ENCODE assay signal across 23 cellular contexts in the genomic region with DNA sequence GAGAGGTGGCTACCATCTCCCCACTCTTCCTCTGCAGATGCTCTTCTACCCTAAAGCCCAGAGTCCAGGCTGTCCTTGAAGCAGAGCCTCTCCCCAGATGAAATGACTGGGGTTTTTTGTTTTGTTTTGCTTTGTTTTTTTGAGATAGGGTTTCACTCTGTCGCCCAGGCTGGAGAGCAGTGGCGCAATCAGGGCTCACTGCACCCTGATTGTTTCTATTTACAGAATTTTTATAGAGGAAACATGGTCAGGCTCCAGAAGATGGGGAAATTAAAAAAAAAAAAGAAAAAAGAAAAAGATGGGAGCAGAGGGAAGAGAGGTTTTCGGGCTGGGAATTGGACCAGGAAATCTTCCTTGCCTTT. TPM values are rescaled to one million over a fixed set of nuclear protein-coding genes. Genes with fewer than 3 reads are reported as not detected.
A peak's percentile ranks its signal among the peaks of the same experiment; 100 is the strongest.
DNase-seq lines count a peak whose midpoint lies in the region; ATAC-seq, FAIRE-seq and TF ChIP-seq lines count a peak whose summit lies in the region.
"Had no signal": no experiment of that assay in that cellular context is flagged by ENCODE, and none has a peak within 500 bp of the region (broad histone marks: within the 10 kb centered on the region; RNA-seq: fewer than 3 reads in every experiment).

No MANE protein-coding gene starts in this region.

- no peak for TF ChIP-seq CTCF in KMS-11 (conservative IDR thresholded peaks at IDR 0.05; ENCODE audit: low read depth, low read length)
- no peak for TF ChIP-seq CTCF in endothelial cell of umbilical vein (IDR thresholded peaks at IDR 0.05; ENCODE audit: extremely low read depth in 1 of 2, insufficient read depth in 1 of 2, low read depth in 1 of 2, low read length in 2 of 2)
- TF ChIP-seq CTCF in osteoblast (IDR thresholded peaks at IDR 0.05; ENCODE audit: extremely low read depth, low read depth, low read length): no peak
- no peak for TF ChIP-seq CTCF in thyroid gland (IDR thresholded peaks at IDR 0.05)
- TF ChIP-seq CTCF in endothelial cell (IDR thresholded peaks at IDR 0.05; ENCODE audit: unreplicated experiment): no peak

- DNase-seq in AG20443 (ENCODE audit: low spot score): peak; percentile 14
- no peak for DNase-seq in endothelial cell of umbilical vein (ENCODE audit: low read depth, low spot score)
- peak; percentile 2 for DNase-seq in osteoblast (ENCODE audit: insufficient read length, low spot score, missing footprints)
- no peak for DNase-seq in thyroid gland
- DNase-seq in endothelial cell (ENCODE audit: low spot score): no peak
- no peak for DNase-seq in globus pallidus (ENCODE audit: low spot score)
- DNase-seq: activated CD4-positive, alpha-beta T cell treated with anti-CD3 and anti-CD28 coated beads, Interleukin-2, amount 50 U/mL, for 4 hours; activated gamma-delta T cell treated with Interleukin-2 at 50 U/mL for 16 hours; anterior cingulate cortex; heart right ventricle; kidney; NCI-H1436 treated with DMSO at 0.1 percent for 48 hours; NCI-H226; small intestine; stimulated activated CD4-positive, alpha-beta T cell treated with anti-CD3 and anti-CD28 coated beads, Interleukin-4, amount 100 ng/mL, for 24 hours; T-helper 17 cell had no signal

- dilution Hi-C loops in endothelial cell of umbilical vein (cut with MboI; ENCODE audit: extremely low pct_ligation_motif_present, low sequenced_read_pairs): no loop called here

- H3K36me3 ChIP-seq in KMS-11 (ENCODE audit: insufficient read depth) (no peaks in the 10 kb centered on the region), endothelial cell of umbilical vein (ENCODE audit: control insufficient read depth in 2 of 2, extremely low read depth in 1 of 2, insufficient read depth in 2 of 2, low read length in 2 of 2) (no peaks in the 10 kb centered on the region), osteoblast (ENCODE audit: insufficient read depth, low read length) (no peaks in the 10 kb centered on the region), thyroid gland (no peaks in the 10 kb centered on the region)
- H3K36me3 ChIP-seq: esophagus muscularis mucosa, heart right ventricle, SJSA1 had no signal

- CTCF ChIA-PET in endothelial cell of umbilical vein (lab: Charles Lee): interaction anchor here (0.7 to 1.4 kb wide), 2 partner anchors 12 to 16 kb away, joined by 3 to 4 read pairs; no protein-coding TSS in a partner anchor

- H3K9me3 Mint-ChIP-seq in endothelial cell (ENCODE audit: unreplicated experiment): no peaks in the 10 kb centered on the region
- H3K9me3 Mint-ChIP-seq: central memory CD8-positive, alpha-beta T cell had no signal

- no peaks in the 10 kb centered on the region for H4K20me1 ChIP-seq in KMS-11 (ENCODE audit: insufficient read depth)
- no peaks in the 10 kb centered on the region for H4K20me1 ChIP-seq in endothelial cell of umbilical vein (replicated peaks; ENCODE audit: control insufficient read depth, extremely low read depth, insufficient read depth, low read length)
- no peaks in the 10 kb centered on the region for H4K20me1 ChIP-seq in osteoblast (ENCODE audit: insufficient read depth, low read length)

- H3K27me3 Mint-ChIP-seq in endothelial cell (ENCODE audit: unreplicated experiment): no peaks in the 10 kb centered on the region
- H3K27me3 Mint-ChIP-seq: central memory CD8-positive, alpha-beta T cell had no signal

- H3K4me2 ChIP-seq in KMS-11 (peak overlapping the region; percentile 66), endothelial cell of umbilical vein (ENCODE audit: insufficient read depth, low read length) (peak overlapping the region; percentile 39), osteoblast (ENCODE audit: insufficient read depth, low read length) (peak overlapping the region; percentile 52)

- H3K4me1 Mint-ChIP-seq in endothelial cell (ENCODE audit: unreplicated experiment): peaks cover 24% of the 10 kb centered on the region
- H3K4me1 Mint-ChIP-seq: central memory CD8-positive, alpha-beta T cell had no signal

- FAIRE-seq in endothelial cell of umbilical vein (lab: Jason Lieb, UNC): no peak
- FAIRE-seq: kidney, small intestine, urothelium cell line had no signal

- H3K9me3 ChIP-seq in endothelial cell of umbilical vein (replicated peaks; ENCODE audit: control insufficient read depth, insufficient read depth, low read length): no peaks in the 10 kb centered on the region
- no peaks in the 10 kb centered on the region for H3K9me3 ChIP-seq in osteoblast (ENCODE audit: low read depth, low read length)
- H3K9me3 ChIP-seq in thyroid gland: no peaks in the 10 kb centered on the region
- H3K9me3 ChIP-seq: esophagus muscularis mucosa, heart right ventricle, SJSA1 had no signal

- no peak for ATAC-seq in GM19324 (IDR thresholded peaks at IDR 0.05; ENCODE audit: low FRiP score, unreplicated experiment)
- ATAC-seq: heart right ventricle, T-helper 17 cell had no signal

- H3K9ac ChIP-seq in KMS-11 (peak overlapping the region; percentile 20; the same call in 1 of the 2 replicates), endothelial cell of umbilical vein (replicated peaks; ENCODE audit: extremely low read depth, insufficient read depth, low read length) (no peak overlapping the region)

- H3K4me3 Mint-ChIP-seq in endothelial cell (ENCODE audit: unreplicated experiment): no peak overlapping the region
- H3K4me3 Mint-ChIP-seq: central memory CD8-positive, alpha-beta T cell; T-helper 17 cell had no signal

- H3K27ac Mint-ChIP-seq in endothelial cell (ENCODE audit: unreplicated experiment): no peak overlapping the region
- H3K27ac Mint-ChIP-seq: T-helper 17 cell had no signal

- H3K4me1 ChIP-seq in KMS-11 (ENCODE audit: low read depth, poor library complexity, severe bottlenecking) (peaks cover 63% of the 10 kb centered on the region), endothelial cell of umbilical vein (ENCODE audit: control insufficient read depth, extremely low read depth, insufficient read depth, low read length) (peaks cover 9% of the 10 kb centered on the region), osteoblast (ENCODE audit: insufficient read depth, low read length) (peaks cover 3% of the 10 kb centered on the region), thyroid gland (no peaks in the 10 kb centered on the region)
- H3K4me1 ChIP-seq: esophagus muscularis mucosa, heart right ventricle, SJSA1 had no signal

- H3K36me3 Mint-ChIP-seq in endothelial cell (ENCODE audit: low read depth, unreplicated experiment): no peaks in the 10 kb centered on the region

- H3K79me2 ChIP-seq in KMS-11 (ENCODE audit: insufficient read depth, low read depth) (no peaks in the 10 kb centered on the region), endothelial cell of umbilical vein (ENCODE audit: control insufficient read depth, insufficient read depth, low read length) (no peaks in the 10 kb centered on the region), osteoblast (ENCODE audit: insufficient read depth, low read length) (no peaks in the 10 kb centered on the region)

- 60 to 65% methylated on average over 3 of the region's 3 CpGs for WGBS in thyroid gland, 2 donors

- H3K27ac ChIP-seq in KMS-11 (peak overlapping the region; percentile 43), endothelial cell of umbilical vein (ENCODE audit: insufficient read depth, low read depth, low read length) (no peak overlapping the region), osteoblast (ENCODE audit: low read depth, low read length) (no peak overlapping the region), thyroid gland (no peak overlapping the region)
- H3K27ac ChIP-seq: esophagus muscularis mucosa, heart right ventricle, SJSA1, VCaP had no signal

- H3K9me1 ChIP-seq in endothelial cell of umbilical vein (replicated peaks; ENCODE audit: control insufficient read depth, extremely low read depth, insufficient read depth, low read length): no peaks in the 10 kb centered on the region

- peak overlapping the region; percentile 79 for H3K4me3 ChIP-seq in KMS-11 (IDR thresholded peaks at IDR 0.05; ENCODE audit: insufficient read depth, low read depth, low read length)
- no peak overlapping the region for H3K4me3 ChIP-seq in endothelial cell of umbilical vein (replicated peaks in 1 of 3; ENCODE audit: insufficient read depth in 1 of 3, low read depth in 1 of 3, low read length in 3 of 3)
- H3K4me3 ChIP-seq in osteoblast (ENCODE audit: insufficient read depth, low read length): peak overlapping the region; percentile 44
- no peak overlapping the region for H3K4me3 ChIP-seq in thyroid gland (replicated peaks in 1 of 3)
- H3K4me3 ChIP-seq: esophagus muscularis mucosa, heart right ventricle, SJSA1 had no signal

- TF ChIP-seq POLR2A in endothelial cell of umbilical vein (IDR thresholded peaks at IDR 0.05; ENCODE audit: low read depth, low read length) (no peak), thyroid gland (IDR thresholded peaks at IDR 0.05) (no peak)

- H3K27me3 ChIP-seq in KMS-11 (ENCODE audit: insufficient read depth, low read depth) (no peaks in the 10 kb centered on the region), endothelial cell of umbilical vein (ENCODE audit: control insufficient read depth in 2 of 2, insufficient read depth in 2 of 2, low read length in 2 of 2) (no peaks in the 10 kb centered on the region), osteoblast (ENCODE audit: insufficient read depth, low read length) (no peaks in the 10 kb centered on the region), thyroid gland (no peaks in the 10 kb centered on the region)
- H3K27me3 ChIP-seq: esophagus muscularis mucosa, SJSA1 had no signal

- H2AFZ ChIP-seq in KMS-11 (ENCODE audit: low read depth): peak overlapping the region; percentile 83
- H2AFZ ChIP-seq in endothelial cell of umbilical vein (ENCODE audit: low read depth, low read length): peak overlapping the region; percentile 74
- peak overlapping the region; percentile 82 for H2AFZ ChIP-seq in osteoblast (ENCODE audit: low read length)

- POLR2A ChIA-PET in endothelial cell of umbilical vein (lab: Charles Lee): interaction anchor here (0.7 kb wide), 1 partner anchor 105 kb away, joined by 4 read pairs; no protein-coding TSS in a partner anchor

- BruUV-seq in endothelial cell of umbilical vein (replicated peaks; lab: Mats Ljungman, UMichigan): no TSS peak

- intact Hi-C loops in endothelial cell of umbilical vein (cut with micrococcal nuclease): no loop called here
- intact Hi-C loops in thyroid gland (cut with DNase I): no loop called here

TF ChIP-seq in endothelial cell of umbilical vein, 7 proteins besides CTCF, POLR2A, EP300 and RAD21 (continues in another document):
- TF ChIP-seq JUN (IDR thresholded peaks at IDR 0.05; ENCODE audit: borderline replicate concordance, insufficient read depth, insufficient read length, low read depth): no peak

RNA-seq across cellular contexts. Expression of gene ZNF281, which starts 43.7 kb away (rescaled TPM):
- total RNA-seq in endothelial cell of umbilical vein: 22.3 and 23.2 TPM in 2 replicates
- 3.8 and 5.2 TPM in 2 replicates for polyA plus RNA-seq in endothelial cell of umbilical vein
- polyA plus RNA-seq in endothelial cell of umbilical vein (2011; cell fraction: cytosol; rRNA removed): 4.5 and 4.7 TPM in 2 replicates
- 9.0 and 10.6 TPM in 2 replicates for polyA plus RNA-seq in endothelial cell of umbilical vein (2011; cell fraction: nucleus; rRNA removed)
- 9.9 and 11.0 TPM in 2 replicates for polyA plus RNA-seq in endothelial cell of umbilical vein (2012)
- polyA minus RNA-seq in endothelial cell of umbilical vein: 13.4 and 14.6 TPM in 2 replicates
- polyA minus RNA-seq in endothelial cell of umbilical vein (2011; cell fraction: cytosol; rRNA and poly(A)+ RNA removed): 9.5 TPM
- polyA minus RNA-seq in endothelial cell of umbilical vein (2011; cell fraction: nucleus; rRNA and poly(A)+ RNA removed): 16.6 and 22.8 TPM in 2 replicates
- 37.7 and 45.6 TPM in 2 replicates for total RNA-seq in osteoblast
- total RNA-seq in thyroid gland: 10 to 100 TPM in 3 of 4 donors, 1 to 10 TPM in 1; 9.8 to 16.9 (median 12.5) TPM
- total RNA-seq in endothelial cell (ENCODE audit: unreplicated experiment): 35.1 TPM

Comparison
In these comparisons a context has a peak if more than half of its experiments do, and no peak if none do; other contexts are left out.
1. DNase-seq: peak in AG20443 (single experiment) and osteoblast (single experiment); none in endothelial cell of umbilical vein (single experiment), thyroid gland (0 of 2), endothelial cell (single experiment) and globus pallidus (single experiment).
2. H3K4me3 ChIP-seq: peak in KMS-11 (single experiment) and osteoblast (single experiment); none in endothelial cell of umbilical vein (0 of 3) and thyroid gland (0 of 3).
3. Peak in every context shown above with its lines, with median percentiles within 50 percentile points of each other: H2AFZ ChIP-seq and H3K4me2 ChIP-seq.